8 cellular contexts compared by ENCODE assay signal in the genomic region with DNA sequence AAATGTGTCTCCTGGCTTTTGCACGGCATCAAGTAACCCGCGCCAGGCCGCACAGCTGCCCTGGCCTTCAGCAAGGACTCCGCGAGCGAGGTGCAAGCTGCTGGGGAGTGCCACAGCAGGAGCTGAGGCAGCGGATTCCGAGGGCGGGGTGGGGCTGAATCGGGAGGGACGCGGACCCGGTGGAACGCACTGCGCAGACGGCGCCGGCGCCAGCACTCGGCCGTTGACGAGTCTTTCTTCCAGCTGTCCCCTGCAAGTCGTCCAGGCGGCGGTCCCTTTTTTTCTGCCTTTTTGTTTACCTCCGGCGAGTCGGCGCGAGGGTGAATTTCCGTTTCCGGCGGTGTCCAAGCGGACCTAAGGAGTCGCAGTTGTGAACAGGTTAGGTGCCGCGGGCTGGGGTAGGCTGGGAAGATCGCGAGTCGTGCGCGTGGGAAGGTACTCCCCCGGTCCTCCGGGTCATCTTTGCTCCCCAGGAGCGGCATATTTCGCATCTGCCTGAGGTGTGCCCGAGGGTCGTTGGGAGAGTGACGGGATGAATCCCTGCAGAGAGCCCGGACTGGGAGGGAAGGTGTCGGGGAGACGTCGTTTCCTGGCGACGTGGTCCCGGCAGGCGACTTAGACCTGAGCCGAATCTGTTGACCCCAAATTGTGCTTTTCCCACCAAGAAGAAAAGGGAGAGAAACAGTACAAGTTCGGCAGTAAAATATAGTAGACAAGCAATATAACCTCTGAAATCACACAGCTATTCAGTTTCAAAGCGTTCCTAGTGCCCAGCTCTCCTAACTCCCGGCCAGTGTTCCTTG.
DNase-seq lines count a peak whose midpoint lies in the region; ATAC-seq, FAIRE-seq and TF ChIP-seq lines count a peak whose summit lies in the region.
"Not testable (repeated sequence)": the region's sequence is repeated elsewhere in the genome, so short reads cannot be mapped to it uniquely, and the experiment has no call there.

No MANE protein-coding gene starts in this region.

- H3K4me3 ChIP-seq in muscle layer of colon (ENCODE audit: low read depth in 1 of 2, low read length in 2 of 2): peak overlapping the region; percentile 60 to 64

- ATAC-seq in GM21619 (IDR thresholded peaks at IDR 0.05; ENCODE audit: unreplicated experiment): peak; percentile 67
- ATAC-seq in activated T-helper 17 cell treated with anti-CD3 and anti-CD28 coated beads, Interleukin-2, amount 50 U/mL, for 72 hours (replicated peaks): peak; percentile 87

- peak overlapping the region; percentile 95 for H3K4me3 Mint-ChIP-seq in activated T-helper 17 cell treated with anti-CD3 and anti-CD28 coated beads, Interleukin-2, amount 50 U/mL, for 72 hours

- not testable (repeated sequence) for H3K36me3 ChIP-seq in muscle layer of colon (ENCODE audit: insufficient read depth, low read length)

- peak; percentile 81 for DNase-seq in DMS 273 (lab: John Stamatoyannopoulos, UW; ENCODE audit: unreplicated experiment)
- DNase-seq in RCC 7860 (ENCODE audit: low spot score): peak; percentile 66
- DNase-seq in fibroblast of peridontal ligament (ENCODE audit: extremely low read depth): peak; percentile 63
- DNase-seq in stimulated activated CD8-positive, alpha-beta memory T cell treated with anti-CD3 and anti-CD28 coated beads, Interleukin-2, amount 100 ng/mL, for 48 hours (ENCODE audit: low read depth in 2 of 2): peak; percentile 47 to 53

- not testable (repeated sequence) for H3K4me1 ChIP-seq in muscle layer of colon (ENCODE audit: insufficient read depth, low read length)

- not testable (repeated sequence) for FAIRE-seq in RCC 7860 (lab: Jason Lieb, UNC)

- H3K9me3 Mint-ChIP-seq in activated T-helper 17 cell treated with anti-CD3 and anti-CD28 coated beads, Interleukin-2, amount 50 U/mL, for 72 hours: not testable (repeated sequence)

- H3K27ac Mint-ChIP-seq in activated T-helper 17 cell treated with anti-CD3 and anti-CD28 coated beads, Interleukin-2, amount 50 U/mL, for 72 hours: peak overlapping the region; percentile 92

- not testable (repeated sequence) for H3K27me3 ChIP-seq in muscle layer of colon (ENCODE audit: control insufficient read depth in 1 of 2, insufficient read depth in 2 of 2, low read length in 2 of 2)

- not testable (repeated sequence) for H3K4me1 Mint-ChIP-seq in activated T-helper 17 cell treated with anti-CD3 and anti-CD28 coated beads, Interleukin-2, amount 50 U/mL, for 72 hours

- not testable (repeated sequence) for H3K36me3 Mint-ChIP-seq in activated T-helper 17 cell treated with anti-CD3 and anti-CD28 coated beads, Interleukin-2, amount 50 U/mL, for 72 hours (ENCODE audit: low read depth)

- H3K27me3 Mint-ChIP-seq in activated T-helper 17 cell treated with anti-CD3 and anti-CD28 coated beads, Interleukin-2, amount 50 U/mL, for 72 hours: not testable (repeated sequence)

- H3K9me3 ChIP-seq in muscle layer of colon (ENCODE audit: low read length): not testable (repeated sequence)

- not testable (repeated sequence) for TF ChIP-seq EP300 in Ishikawa (IDR thresholded peaks at IDR 0.05; ENCODE audit: borderline replicate concordance)

- TF ChIP-seq RAD21 in Ishikawa (IDR thresholded peaks at IDR 0.05; ENCODE audit: low read depth): not testable (repeated sequence)

- peak overlapping the region; percentile 49 for H3K9ac ChIP-seq in muscle layer of colon (ENCODE audit: low read length)

- peak overlapping the region; percentile 68 for H3K27ac ChIP-seq in muscle layer of colon (ENCODE audit: low read depth, low read length)

TF ChIP-seq in Ishikawa, 13 proteins besides CTCF, POLR2A, EP300 and RAD21:
- TF ChIP-seq, protein P1, sequence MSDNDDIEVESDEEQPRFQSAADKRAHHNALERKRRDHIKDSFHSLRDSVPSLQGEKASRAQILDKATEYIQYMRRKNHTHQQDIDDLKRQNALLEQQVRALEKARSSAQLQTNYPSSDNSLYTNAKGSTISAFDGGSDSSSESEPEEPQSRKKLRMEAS (IDR thresholded peaks at IDR 0.05): 0 out of 2 replicates have a peak, but pooled peaks have one; percentile 24
- TF ChIP-seq TAF1 (IDR thresholded peaks at IDR 0.05; ENCODE audit: low read depth): peak; percentile 72

Comparison
In these comparisons a context has a peak if more than half of its experiments do, and no peak if none do; other contexts are left out.
1. Peak in every context shown above with its lines: DNase-seq, ATAC-seq, H3K4me3 ChIP-seq and H3K27ac ChIP-seq.